In the genomic region with DNA sequence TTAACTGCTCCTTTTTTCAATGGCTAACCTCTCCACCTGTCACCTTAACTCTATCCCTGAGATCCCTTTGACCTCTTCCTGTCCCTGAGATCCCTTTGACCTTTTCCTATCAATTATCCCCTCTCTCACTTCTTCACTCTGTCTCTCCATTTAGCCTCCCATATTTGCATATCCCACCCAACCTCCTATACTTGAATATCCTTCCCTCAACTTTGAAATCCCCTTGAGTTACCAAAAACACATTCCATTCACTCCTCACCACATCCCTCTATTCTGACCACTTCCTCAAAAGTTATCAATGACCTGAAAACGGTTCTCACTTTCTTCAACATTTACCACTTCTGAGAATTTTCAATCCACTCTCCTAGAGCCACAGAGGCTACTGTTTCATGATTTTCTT, we compare ENCODE assay signal across 13 cellular contexts. TPM values are rescaled to one million over a fixed set of nuclear protein-coding genes. Genes with fewer than 3 reads are reported as not detected.
DNase-seq lines count a peak whose midpoint lies in the region; ATAC-seq, FAIRE-seq and TF ChIP-seq lines count a peak whose summit lies in the region.
"Had no signal": no experiment of that assay in that cellular context is flagged by ENCODE, and none has a peak within 500 bp of the region (broad histone marks: within the 10 kb centered on the region; RNA-seq: fewer than 3 reads in every experiment).

No MANE protein-coding gene starts in this region.

- H3K36me3 Mint-ChIP-seq in activated T-cell treated with anti-CD3 and anti-CD28 coated beads, Interleukin-2, amount 50 U/mL, for 72 hours (ENCODE audit: insufficient read depth in 2 of 2) = peaks cover 5 to 10% of the 10 kb centered on the region in 2 donors

- no peak for TF ChIP-seq POLR2A in GM12878 (IDR thresholded peaks at IDR 0.05; ENCODE audit: low read depth, low read length)

- intact Hi-C loops in GM12878 (cut with micrococcal nuclease; ENCODE audit: unreplicated experiment) = no loop called here
- intact Hi-C loops in mucosa of descending colon (cut with DNase I, micrococcal nuclease) = no loop called here

- H3K27ac Mint-ChIP-seq in activated T-cell treated with anti-CD3 and anti-CD28 coated beads, Interleukin-2, amount 50 U/mL, for 72 hours = peak overlapping the region; percentile 67

- H3K79me2 ChIP-seq in OCI-LY3 (ENCODE audit: low read length) (peaks cover 80% of the 10 kb centered on the region), GM12878 (ENCODE audit: control insufficient read depth, insufficient read depth, low read length) (peaks cover 85% of the 10 kb centered on the region)

- RAD21 ChIA-PET in GM12878 (lab: Charles Lee; ENCODE audit: unreplicated experiment) = interaction anchor here (0.8 to 7.0 kb wide), 2 partner anchors 21 to 154 kb away, joined by 3 to 135 read pairs; no protein-coding TSS in a partner anchor

- H3K4me1 Mint-ChIP-seq in activated T-cell treated with anti-CD3 and anti-CD28 coated beads, Interleukin-2, amount 50 U/mL, for 72 hours (ENCODE audit: low read depth) = peaks cover 77% of the 10 kb centered on the region

- no TSS peak for BruUV-seq in GM12878 (replicated peaks; lab: Mats Ljungman, UMichigan)

- WGBS in GM12878 (ENCODE audit: insufficient coverage, insufficient replicate concordance, low lambda C conversion rate, missing lambda C conversion rate) = 0% methylated on average over 1 of the region's 1 CpG

- peak overlapping the region; percentile 82 to 95 for H3K4me3 Mint-ChIP-seq in activated T-cell treated with anti-CD3 and anti-CD28 coated beads, Interleukin-2, amount 50 U/mL, for 72 hours

- H3K36me3 ChIP-seq in OCI-LY3 (replicated peaks; ENCODE audit: low read depth, low read length) (no peaks in the 10 kb centered on the region), GM12878 (ENCODE audit: control insufficient read depth in 2 of 2, insufficient read depth in 2 of 2, low read length in 1 of 2) (no peaks in the 10 kb centered on the region), subcutaneous abdominal adipose tissue (ENCODE audit: control insufficient read depth in 5 of 5, insufficient read depth in 5 of 5, low read length in 5 of 5) (no peaks in the 10 kb centered on the region), mucosa of descending colon (ENCODE audit: low read depth) (no peaks in the 10 kb centered on the region), MG63 (no peaks in the 10 kb centered on the region)
- H3K36me3 ChIP-seq: brain microvascular endothelial cell had no signal

- H3K9me3 ChIP-seq in OCI-LY3 (ENCODE audit: insufficient read depth, low read length) (no peaks in the 10 kb centered on the region), GM12878 (replicated peaks; ENCODE audit: control insufficient read depth, insufficient read depth, low read length) (no peaks in the 10 kb centered on the region), subcutaneous abdominal adipose tissue (ENCODE audit: control insufficient read depth in 5 of 5, low read length in 5 of 5) (no peaks in the 10 kb centered on the region), mucosa of descending colon (no peaks in the 10 kb centered on the region), MG63 (no peaks in the 10 kb centered on the region)

- in situ Hi-C loops in GM12878 (cut with MboI) = loop anchor here (10.0 kb wide), 1 partner anchor 391 kb away; no protein-coding TSS in a partner anchor

- SMC1A ChIA-PET in GM12878 (lab: Charles Lee; ENCODE audit: uncharacterized antibody, unreplicated experiment) = interaction anchor here (1.0 to 8.6 kb wide), 6 partner anchors 11 to 154 kb away, joined by 3 to 113 read pairs (median 27); no protein-coding TSS in a partner anchor

- DNase-seq in activated T-cell treated with anti-CD3 and anti-CD28 coated beads, Interleukin-2, amount 50 U/mL, for 72 hours = no peak
- no peak for DNase-seq in activated T-cell treated with anti-CD3 and anti-CD28 coated beads, Interleukin-2, amount 50 U/mL, for 48 hours
- DNase-seq in GM12878 (ENCODE audit: low read depth, low spot score) (no peak), SK-N-DZ (ENCODE audit: low spot score) (no peak), mucosa of descending colon (no peak), MG63 (no peak)
- DNase-seq: ACHN; brain microvascular endothelial cell; KG1; stimulated activated CD8-positive, alpha-beta memory T cell treated with anti-CD3 and anti-CD28 coated beads, Interleukin-4, amount 100 ng/mL, for 48 hours had no signal

- H2AFZ ChIP-seq in OCI-LY3 (ENCODE audit: low read depth, low read length) = no peak overlapping the region
- no peak overlapping the region for H2AFZ ChIP-seq in GM12878 (ENCODE audit: control insufficient read depth, low read depth, low read length)

- no peak for TF ChIP-seq CTCF in OCI-LY3 (IDR thresholded peaks at IDR 0.05; ENCODE audit: low read depth, low read length)
- TF ChIP-seq CTCF in GM12878 (IDR thresholded peaks at IDR 0.05 in 2 of 3, conservative IDR thresholded peaks at IDR 0.05 in 1 of 3; ENCODE audit: control insufficient read depth in 2 of 3, extremely low read depth in 1 of 3, insufficient read depth in 1 of 3, low read depth in 3 of 3, low read length in 3 of 3) = no peak
- no peak for TF ChIP-seq CTCF in mucosa of descending colon (IDR thresholded peaks at IDR 0.05)

- no peak for FAIRE-seq in GM12878 (lab: Jason Lieb, UNC)

- H4K20me1 ChIP-seq in OCI-LY3 (ENCODE audit: insufficient read depth, low read length) = peaks cover 64% of the 10 kb centered on the region
- no peaks in the 10 kb centered on the region for H4K20me1 ChIP-seq in GM12878 (ENCODE audit: control insufficient read depth, insufficient read depth)

- no peaks in the 10 kb centered on the region for H3K9me3 Mint-ChIP-seq in activated T-cell treated with anti-CD3 and anti-CD28 coated beads, Interleukin-2, amount 50 U/mL, for 72 hours

- H3K9ac ChIP-seq in OCI-LY3 (ENCODE audit: low read length) (no peak overlapping the region), GM12878 (ENCODE audit: control insufficient read depth, insufficient read depth, low read length) (no peak overlapping the region), subcutaneous abdominal adipose tissue (ENCODE audit: low read length in 5 of 5) (no peak overlapping the region)

- H3K4me2 ChIP-seq in OCI-LY3 (ENCODE audit: low read length) (peak overlapping the region; percentile 88), GM12878 (ENCODE audit: control insufficient read depth, insufficient read depth) (peak overlapping the region; percentile 70)

- POLR2A ChIA-PET in GM12878 (lab: Charles Lee) = no interaction called here

- no peak for ATAC-seq in activated T-cell treated with anti-CD3 and anti-CD28 coated beads, Interleukin-2, amount 50 U/mL, for 72 hours (replicated peaks in 1 of 2)
- peak; percentile 8 for ATAC-seq in GM12878
- no peak for ATAC-seq in mucosa of descending colon
- ATAC-seq: activated CD4-positive, CD25-positive, alpha-beta regulatory T cell treated with anti-CD3 and anti-CD28 coated beads, Interleukin-2, amount 50 U/mL, for 24 hours had no signal

- CTCF ChIA-PET in GM12878 (lab: Yijun Ruan, JAX) = interaction anchor here (7.4 kb wide), 1 partner anchor 154 kb away, joined by 80 read pairs; no protein-coding TSS in a partner anchor

- TF ChIP-seq EP300 in GM12878 (IDR thresholded peaks at IDR 0.05; ENCODE audit: borderline replicate concordance in 1 of 2, control insufficient read depth in 1 of 2, low read depth in 2 of 2, low read length in 2 of 2) = peak in 1 of 2 experiments; percentile 47; a peak in 1 of 4 replicates

- H3K4me1 ChIP-seq in OCI-LY3 (ENCODE audit: low read length) (peaks cover 59% of the 10 kb centered on the region), GM12878 (ENCODE audit: control insufficient read depth, insufficient read depth, low read length) (peaks cover 14% of the 10 kb centered on the region; the same call in 1 of the 2 replicates), subcutaneous abdominal adipose tissue (ENCODE audit: control insufficient read depth in 5 of 5, insufficient read depth in 5 of 5, low read length in 5 of 5) (peaks cover 4 to 71% (median 62%) of the 10 kb centered on the region in 5 donors), mucosa of descending colon (ENCODE audit: low read depth) (peaks cover 7% of the 10 kb centered on the region)

- TF ChIP-seq RAD21 in GM12878 (IDR thresholded peaks at IDR 0.05; ENCODE audit: insufficient read depth, low read depth, low read length) = no peak

- no peaks in the 10 kb centered on the region for H3K27me3 Mint-ChIP-seq in activated T-cell treated with anti-CD3 and anti-CD28 coated beads, Interleukin-2, amount 50 U/mL, for 72 hours (ENCODE audit: low read depth)

- peak overlapping the region; percentile 83 for H3K4me3 ChIP-seq in OCI-LY3 (ENCODE audit: low read length)
- peak overlapping the region; percentile 85 for H3K4me3 ChIP-seq in GM12878
- H3K4me3 ChIP-seq in subcutaneous abdominal adipose tissue (ENCODE audit: low read depth in 1 of 5, low read length in 5 of 5) = peak overlapping the region in 3 of 5 donors; percentile 1 to 28 (median 4)
- no peak overlapping the region for H3K4me3 ChIP-seq in mucosa of descending colon
- no peak overlapping the region for H3K4me3 ChIP-seq in MG63

- no peak overlapping the region for H3K27ac ChIP-seq in OCI-LY3 (ENCODE audit: low read length)
- H3K27ac ChIP-seq in GM12878 (ENCODE audit: control insufficient read depth, insufficient read depth) = peak overlapping the region; percentile 88
- H3K27ac ChIP-seq in subcutaneous abdominal adipose tissue (ENCODE audit: low read depth, low read length) = peak overlapping the region; percentile 91
- H3K27ac ChIP-seq: brain microvascular endothelial cell had no signal

- H3K27me3 ChIP-seq in OCI-LY3 (ENCODE audit: low read depth, low read length) (no peaks in the 10 kb centered on the region), GM12878 (replicated peaks in 1 of 2; ENCODE audit: control insufficient read depth in 2 of 2, insufficient read depth in 2 of 2, low read length in 1 of 2) (no peaks in the 10 kb centered on the region), subcutaneous abdominal adipose tissue (ENCODE audit: control insufficient read depth in 5 of 5, insufficient read depth in 4 of 5, low read length in 5 of 5) (no peaks in the 10 kb centered on the region), MG63 (no peaks in the 10 kb centered on the region)
- H3K27me3 ChIP-seq: brain microvascular endothelial cell had no signal

RNA-seq across cellular contexts. Expression of a gene that starts 3.0 kb away (rescaled TPM):
- 10 to 100 TPM; 86.6 to 88.0 TPM for total RNA-seq in activated T-cell treated with anti-CD3 and anti-CD28 coated beads, Interleukin-2, amount 50 U/mL, for 72 hours
- 652 and 698 TPM in 2 replicates for total RNA-seq in GM12878 (2013; cell fraction: nucleolus; rRNA removed)
- total RNA-seq in GM12878 (2014; rRNA removed) (126 and 135 TPM in 2 replicates), GM12878 (2014; rRNA removed; fragmentation: Illumina TruSeq; extraction: Trizol) (123 and 135 TPM in 2 replicates), GM12878 (2021) (151 and 152 TPM in 2 replicates), mucosa of descending colon (10 to 100 TPM; 27.6 to 81.5 (median 46.1) TPM)
- 54.4 TPM for polyA plus RNA-seq in GM12878 (2011; ENCODE audit: low read depth)
- polyA plus RNA-seq in GM12878 (2011; rRNA removed) (119 and 157 TPM in 2 replicates), GM12878 (2014; fragmentation: Illumina TruSeq; extraction: Trizol) (126 and 149 TPM in 2 replicates), GM12878 (2014; fragmentation: Nextera tagmentation; extraction: Ambion mirVana) (10 to 100 TPM; 51.9 to 56.6 TPM), GM12878 (2014; rRNA removed) (77.0 and 82.4 TPM in 2 replicates), GM12878 (2016; fragmentation: Nextera tagmentation; extraction: Ambion mirVana) (10 to 100 TPM; 56.8 to 62.4 TPM)
- 92.2 and 110 TPM in 2 replicates for polyA plus RNA-seq in GM12878 (2011; cell fraction: cytosol; rRNA removed)
- polyA plus RNA-seq in GM12878 (2011; cell fraction: nucleus; rRNA removed) = 164 and 187 TPM in 2 replicates
- polyA plus RNA-seq in GM12878 (2012) = 75.0 and 78.0 TPM in 2 replicates
- 271 and 396 TPM in 2 replicates for polyA minus RNA-seq in GM12878 (2011; rRNA and poly(A)+ RNA removed)
- polyA minus RNA-seq in GM12878 (2011; cell fraction: cytosol; rRNA and poly(A)+ RNA removed) = 106 and 154 TPM in 2 replicates
- 339 and 523 TPM in 2 replicates for polyA minus RNA-seq in GM12878 (2011; cell fraction: nucleus; rRNA and poly(A)+ RNA removed)
- 74.6 and 78.1 TPM in 2 replicates for polyA plus RNA-seq in SK-N-DZ (2014; cell fraction: cytosol; rRNA removed)
- polyA plus RNA-seq in SK-N-DZ (2014; cell fraction: nucleus; rRNA removed) = 78.6 and 86.6 TPM in 2 replicates
- 3.8 and 20.5 TPM in 2 replicates for total RNA-seq in MG63 (2014; rRNA removed; shearing (Covaris generic); ENCODE audit: low replicate concordance)

Comparison
In these comparisons a context has a peak if more than half of its experiments do, and no peak if none do; other contexts are left out.
1. H3K4me3 ChIP-seq: peak in OCI-LY3 (single experiment), GM12878 (single experiment) and subcutaneous abdominal adipose tissue (3 of 5); none in mucosa of descending colon (single experiment) and MG63 (single experiment).